Comparison of ENCODE assay signal across 20 cellular contexts in genomic region chr6:88119769-88120168, GRCh38. TPM values are rescaled to one million over a fixed set of nuclear protein-coding genes. Genes with fewer than 3 reads are reported as not detected.
DNase-seq lines count a peak whose midpoint lies in the region; ATAC-seq, FAIRE-seq and TF ChIP-seq lines count a peak whose summit lies in the region.
"Had no signal": no experiment of that assay in that cellular context is flagged by ENCODE, and none has a peak within 500 bp of the region (broad histone marks: within the 10 kb centered on the region; RNA-seq: fewer than 3 reads in every experiment).

No MANE protein-coding gene starts in this region.

- H3K27me3 ChIP-seq in breast epithelium (no peaks in the 10 kb centered on the region), K562 (ENCODE audit: control insufficient read depth in 2 of 2, insufficient read depth in 2 of 2, low read length in 2 of 2) (no peaks in the 10 kb centered on the region), small intestine (ENCODE audit: control insufficient read depth in 2 of 2, insufficient read depth in 2 of 2, low read length in 2 of 2) (no peaks in the 10 kb centered on the region)
- H3K27me3 ChIP-seq: Peyer's patch, sigmoid colon, tibial artery had no signal

- POLR2A ChIA-PET in K562 (lab: Yijun Ruan, JAX) = interaction anchor here (1.0 kb wide), 1 partner anchor 15 kb away, joined by 3 read pairs; no protein-coding TSS in a partner anchor

- no peak for TF ChIP-seq POLR2A in breast epithelium (IDR thresholded peaks at IDR 0.05)
- no peak for TF ChIP-seq POLR2A in K562 (conservative IDR thresholded peaks at IDR 0.05)

- H3K9me3 ChIP-seq in breast epithelium (peaks cover 5 to 14% of the 10 kb centered on the region in 2 donors), K562 (replicated peaks; ENCODE audit: control insufficient read depth, insufficient read depth, low read depth, low read length) (no peaks in the 10 kb centered on the region), small intestine (ENCODE audit: control insufficient read depth, low read depth) (no peaks in the 10 kb centered on the region)
- H3K9me3 ChIP-seq: Peyer's patch had no signal

- WGBS in K562 (ENCODE audit: insufficient coverage, low coverage, missing lambda C conversion rate) = 3% methylated on average over 2 of the region's 2 CpGs
- WGBS in small intestine, 3 donors = 51 to 57% (median 57%) methylated on average over 2 of the region's 2 CpGs

- TF ChIP-seq CTCF in breast epithelium (IDR thresholded peaks at IDR 0.05) = no peak
- TF ChIP-seq CTCF in K562 (IDR thresholded peaks at IDR 0.05 in 2 of 3, conservative IDR thresholded peaks at IDR 0.05 in 1 of 3; ENCODE audit: insufficient read depth in 2 of 3, low read depth in 1 of 3, low read length in 3 of 3) = no peak

- in situ Hi-C loops in T47D (cut with HindIII; ENCODE audit: low pct_unique_long_range_greater_than_20kb, low sequenced_read_pairs) (no loop called here), K562 (cut with MboI) (no loop called here)

- H3K36me3 ChIP-seq in breast epithelium (no peaks in the 10 kb centered on the region), K562 (ENCODE audit: control insufficient read depth, insufficient read depth, low read length) (no peaks in the 10 kb centered on the region), small intestine (ENCODE audit: control insufficient read depth in 2 of 2, insufficient read depth in 2 of 2, low read length in 2 of 2) (no peaks in the 10 kb centered on the region)
- H3K36me3 ChIP-seq: Peyer's patch, sigmoid colon, tibial artery had no signal

- no peak overlapping the region for H3K9ac ChIP-seq in K562 (ENCODE audit: insufficient read depth in 1 of 2, low read depth in 2 of 2, low read length in 2 of 2)
- H3K9ac ChIP-seq: KMS-11 had no signal

- ATAC-seq in K562 = no peak
- ATAC-seq in GM19455 (IDR thresholded peaks at IDR 0.05; ENCODE audit: unreplicated experiment) = no peak

- no peak overlapping the region for H3K4me2 ChIP-seq in K562 (ENCODE audit: insufficient read depth, low read length)
- H3K4me2 ChIP-seq: KMS-11 had no signal

- H2AFZ ChIP-seq in K562 (ENCODE audit: low read depth, low read length) = no peak overlapping the region

- CTCF ChIA-PET in K562 (lab: Yijun Ruan, JAX; ENCODE audit: low intra/inter-chr PET ratio) = no interaction called here

- H3K9me1 ChIP-seq in K562 (ENCODE audit: control insufficient read depth, insufficient read depth, low read length) = no peaks in the 10 kb centered on the region

- TF ChIP-seq RAD21 in K562 (CRISPR knock-in tag; conservative IDR thresholded peaks at IDR 0.05 in 1 of 2, IDR thresholded peaks at IDR 0.05 in 1 of 2) = no peak

- H3K4me3 ChIP-seq in breast epithelium (no peak overlapping the region), K562 (no peak overlapping the region), small intestine (ENCODE audit: low read depth in 1 of 2, low read length in 2 of 2) (no peak overlapping the region)
- H3K4me3 ChIP-seq: Peyer's patch, sigmoid colon, tibial artery had no signal

- intact Hi-C loops in breast epithelium (cut with DNase I; ENCODE audit: low total_unique reads) = no loop called here
- intact Hi-C loops in K562 (cut with micrococcal nuclease) = no loop called here

- DNase-seq in T47D (ENCODE audit: low read depth in 1 of 2, low spot score in 1 of 2) (peak; percentile 7 to 56), breast epithelium (ENCODE audit: low spot score in 2 of 2) (no peak), NCI-H1048 (lab: John Stamatoyannopoulos, UW) (peak; percentile 32), K562 (ENCODE audit: extremely low read depth in 1 of 4, low spot score in 3 of 4) (peak in 2 of 4 experiments; percentile 5 to 12), renal cortical epithelial cell (ENCODE audit: low read depth) (peak; percentile 33), NCI-H82 treated with DMSO at 0.1 percent for 48 hours (lab: John Stamatoyannopoulos, UW; ENCODE audit: unreplicated experiment) (no peak), small intestine (no peak)
- DNase-seq: activated CD4-positive, alpha-beta T cell treated with anti-CD3 and anti-CD28 coated beads for 48 hours; activated naive CD8-positive, alpha-beta T cell treated with anti-CD3 and anti-CD28 coated beads for 36 hours; activated T-cell treated with anti-CD3 and anti-CD28 coated beads, Interleukin-2, amount 50 U/mL, for 1 hour; central memory CD4-positive, alpha-beta T cell; glutamatergic neuron; islet precursor cell; NCI-H1694 treated with DMSO at 0.1 percent for 48 hours; Peyer's patch; sigmoid colon; stimulated activated CD4-positive, alpha-beta T cell treated with anti-CD3 and anti-CD28 coated beads, Interleukin-4, amount 100 ng/mL, for 1 hour; tibial artery had no signal

- no peak for TF ChIP-seq EP300 in K562 (IDR thresholded peaks at IDR 0.05; ENCODE audit: low read length)

- no peaks in the 10 kb centered on the region for H4K20me1 ChIP-seq in K562 (replicated peaks; ENCODE audit: control insufficient read depth, insufficient read depth, low read length)

- no peaks in the 10 kb centered on the region for H3K4me1 ChIP-seq in breast epithelium
- H3K4me1 ChIP-seq in K562 (replicated peaks in 1 of 2; ENCODE audit: control insufficient read depth in 2 of 2, insufficient read depth in 2 of 2, low read length in 2 of 2) = no peaks in the 10 kb centered on the region
- no peaks in the 10 kb centered on the region for H3K4me1 ChIP-seq in small intestine (ENCODE audit: control insufficient read depth in 2 of 2, insufficient read depth in 1 of 2, low read depth in 1 of 2, low read length in 1 of 2)
- H3K4me1 ChIP-seq: Peyer's patch, sigmoid colon, tibial artery had no signal

- no peak for FAIRE-seq in K562 (lab: Jason Lieb, UNC)
- FAIRE-seq in small intestine (lab: Jason Lieb, UNC) = no peak

- H3K27ac ChIP-seq in breast epithelium (no peak overlapping the region), K562 (ENCODE audit: extremely low read depth, low read depth, low read length) (no peak overlapping the region), small intestine (ENCODE audit: low read depth in 1 of 2, low read length in 1 of 2) (no peak overlapping the region)
- H3K27ac ChIP-seq: KMS-11, Peyer's patch, sigmoid colon, tibial artery had no signal

- BruUV-seq in K562 (replicated peaks; lab: Mats Ljungman, UMichigan) = no TSS peak

- H3K79me2 ChIP-seq in K562 (ENCODE audit: control insufficient read depth, insufficient read depth, low read length) = no peaks in the 10 kb centered on the region

TF ChIP-seq in K562, 482 proteins besides CTCF, POLR2A, EP300 and RAD21 (continues in another document):
- TF ChIP-seq NR4A1 (CRISPR knock-in tag; IDR thresholded peaks at IDR 0.05) (no peak), NR4A1 (tag; IDR thresholded peaks at IDR 0.05) (no peak), SMARCE1 (IDR thresholded peaks at IDR 0.05) (no peak), POLR3A (IDR thresholded peaks at IDR 0.05; ENCODE audit: borderline replicate concordance, extremely low read depth, insufficient read depth, insufficient read length) (no peak), ZC3H8 (IDR thresholded peaks at IDR 0.05) (no peak), GABPA (tag; conservative IDR thresholded peaks at IDR 0.05; ENCODE audit: low read depth) (no peak), MIER1 (IDR thresholded peaks at IDR 0.05; ENCODE audit: low read depth) (peak; percentile 73; the same call in 1 of the 2 replicates), PHB (CRISPR knock-in tag; IDR thresholded peaks at IDR 0.05) (no peak), HDGF (IDR thresholded peaks at IDR 0.05) (no peak), EHMT2 (IDR thresholded peaks at IDR 0.05) (peak; percentile 63; the same call in 1 of the 2 replicates), NCOA6 (IDR thresholded peaks at IDR 0.05) (no peak), ZBTB5 (IDR thresholded peaks at IDR 0.05) (no peak), FOXK2 (conservative IDR thresholded peaks at IDR 0.05 in 1 of 2, IDR thresholded peaks at IDR 0.05 in 1 of 2; ENCODE audit: low read depth in 2 of 2) (no peak)

RNA-seq across cellular contexts. Expression of gene CNR1, which starts 46.4 kb away (rescaled TPM):
- 10 to 100 TPM in 2 of 3 donors, 1 to 10 TPM in 1; 9.4 to 34.2 (median 30.2) TPM for total RNA-seq in breast epithelium
- total RNA-seq in K562 (2011; cell fraction: chromatin; rRNA removed; ENCODE audit: low replicate concordance) = 0.44 and 1.4 TPM in 2 replicates
- total RNA-seq in K562 (2011; cell fraction: nucleolus; rRNA removed) = 0.17 and 0.53 TPM in 2 replicates
- total RNA-seq in K562 (2011; cell fraction: nucleoplasm; rRNA removed) = 0.44 and 0.53 TPM in 2 replicates
- total RNA-seq in K562 (2014; rRNA removed) = 0.94 and 1.1 TPM in 2 replicates
- 1.4 and 1.5 TPM in 2 replicates for total RNA-seq in K562 (2014; rRNA removed; fragmentation: Illumina TruSeq; extraction: Trizol)
- total RNA-seq in K562 (2015; rRNA removed; fragmentation: Illumina TruSeq; extraction: Trizol) = 1.7 and 1.9 TPM in 2 replicates
- 1.5 and 1.9 TPM in 2 replicates for total RNA-seq in K562 (2021)
- 0.31 TPM in 1 of 2 replicates, not detected in the other for polyA plus RNA-seq in K562 (2011; rRNA removed)
- 0.07 and 0.24 TPM in 2 replicates for polyA plus RNA-seq in K562 (2011; cell fraction: cytosol; rRNA removed)
- 0.43 and 1.8 TPM in 2 replicates for polyA plus RNA-seq in K562 (2011; cell fraction: nucleus; rRNA removed)
- 0.90 and 1.3 TPM in 2 replicates for polyA plus RNA-seq in K562 (2012)
- 0.87 and 1.3 TPM in 2 replicates for polyA plus RNA-seq in K562 (2014; fragmentation: Illumina TruSeq; extraction: Trizol)
- polyA plus RNA-seq in K562 (2014; fragmentation: Nextera tagmentation; extraction: Ambion mirVana) = under 1 TPM; 0.50 to 0.56 TPM
- polyA plus RNA-seq in K562 (2014; rRNA removed) = 0.43 and 0.94 TPM in 2 replicates
- polyA minus RNA-seq in K562 (2011; rRNA and poly(A)+ RNA removed) = 0.18 and 1.4 TPM in 2 replicates
- 0.64 TPM in 1 of 2 replicates, not detected in the other for polyA minus RNA-seq in K562 (2011; cell fraction: cytosol; rRNA and poly(A)+ RNA removed)
- 0.13 and 1.2 TPM in 2 replicates for polyA minus RNA-seq in K562 (2011; cell fraction: nucleus; rRNA and poly(A)+ RNA removed)
- 3.3 and 9.9 TPM in 2 replicates for total RNA-seq in renal cortical epithelial cell
- 1 to 10 TPM in 1 of 3 donors, under 1 TPM in 1, not detected in 1; 0.27 to 5.6 TPM for polyA plus RNA-seq in small intestine
- total RNA-seq: activated naive CD8-positive, alpha-beta T cell treated with anti-CD3 and anti-CD28 coated beads for 36 hours had no signal

Comparison
In these comparisons a context has a peak if more than half of its experiments do, and no peak if none do; other contexts are left out.
1. DNase-seq: peak in T47D (2 of 2), NCI-H1048 (single experiment) and renal cortical epithelial cell (single experiment); none in breast epithelium (0 of 2), NCI-H82 treated with DMSO at 0.1 percent for 48 hours (single experiment) and small intestine (single experiment).